Comparison of ENCODE assay signal across 8 cellular contexts in genomic region chr1:111592389-111593361, GRCh38. TPM values are rescaled to one million over a fixed set of nuclear protein-coding genes. Genes with fewer than 3 reads are reported as not detected.
DNase-seq lines count a peak whose midpoint lies in the region; ATAC-seq, FAIRE-seq and TF ChIP-seq lines count a peak whose summit lies in the region.

No MANE protein-coding gene starts in this region.

- no peak overlapping the region for H3K4me3 ChIP-seq in endothelial cell of umbilical vein (replicated peaks in 1 of 3; ENCODE audit: insufficient read depth in 1 of 3, low read depth in 1 of 3, low read length in 3 of 3)
- H3K4me3 ChIP-seq in muscle layer of colon (ENCODE audit: low read depth in 1 of 2, low read length in 2 of 2): peak overlapping the region in 1 of 2 donors; percentile 25

- CTCF ChIA-PET in endothelial cell of umbilical vein (lab: Charles Lee): interaction anchor here (0.6 to 2.0 kb wide), 11 partner anchors 9 to 85 kb away, joined by 3 to 12 read pairs (median 4); partner anchors contain the start of gene RAP1A

- H3K27me3 ChIP-seq in endothelial cell of umbilical vein (ENCODE audit: control insufficient read depth in 2 of 2, insufficient read depth in 2 of 2, low read length in 2 of 2) (peaks cover 2 to 6% of the 10 kb centered on the region in 2 experiments), muscle layer of colon (ENCODE audit: control insufficient read depth in 1 of 2, insufficient read depth in 2 of 2, low read length in 2 of 2) (no peaks in the 10 kb centered on the region)

- H3K9me3 ChIP-seq in endothelial cell of umbilical vein (replicated peaks; ENCODE audit: control insufficient read depth, insufficient read depth, low read length): no peaks in the 10 kb centered on the region
- no peaks in the 10 kb centered on the region for H3K9me3 ChIP-seq in muscle layer of colon (ENCODE audit: low read length)

- H3K9ac ChIP-seq in endothelial cell of umbilical vein (replicated peaks; ENCODE audit: extremely low read depth, insufficient read depth, low read length): no peak overlapping the region
- no peak overlapping the region for H3K9ac ChIP-seq in muscle layer of colon (ENCODE audit: low read length)

- peak; percentile 54 for DNase-seq in NAMALWA (ENCODE audit: low spot score)
- peak; percentile 95 to 96 for DNase-seq in activated CD8-positive, alpha-beta memory T cell treated with anti-CD3 and anti-CD28 coated beads for 4 hours (ENCODE audit: low read depth in 2 of 2)
- peak; percentile 95 for DNase-seq in endothelial cell of umbilical vein (ENCODE audit: low read depth, low spot score)
- peak; percentile 83 to 86 for DNase-seq in stimulated activated CD8-positive, alpha-beta memory T cell treated with anti-CD3 and anti-CD28 coated beads, Interleukin-7, amount 100 ng/mL, for 1 hour (ENCODE audit: low read depth in 2 of 2)
- no peak for DNase-seq in SKM-1 treated with dmso at 0.1 percent for 144 hours (lab: John Stamatoyannopoulos, UW; ENCODE audit: unreplicated experiment)

- dilution Hi-C loops in endothelial cell of umbilical vein (cut with MboI; ENCODE audit: extremely low pct_ligation_motif_present, low sequenced_read_pairs): no loop called here

- H2AFZ ChIP-seq in endothelial cell of umbilical vein (ENCODE audit: low read depth, low read length): peak overlapping the region; percentile 73

- peak overlapping the region; percentile 53 for H3K4me2 ChIP-seq in endothelial cell of umbilical vein (ENCODE audit: insufficient read depth, low read length)

- no peak for TF ChIP-seq POLR2A in endothelial cell of umbilical vein (IDR thresholded peaks at IDR 0.05; ENCODE audit: low read depth, low read length)

- FAIRE-seq in endothelial cell of umbilical vein (lab: Jason Lieb, UNC): peak; percentile 78

- peaks cover 15% of the 10 kb centered on the region for H3K4me1 ChIP-seq in endothelial cell of umbilical vein (ENCODE audit: control insufficient read depth, extremely low read depth, insufficient read depth, low read length)
- H3K4me1 ChIP-seq in muscle layer of colon (ENCODE audit: insufficient read depth, low read length): peaks cover 61% of the 10 kb centered on the region

- no peaks in the 10 kb centered on the region for H3K9me1 ChIP-seq in endothelial cell of umbilical vein (replicated peaks; ENCODE audit: control insufficient read depth, extremely low read depth, insufficient read depth, low read length)

- no peaks in the 10 kb centered on the region for H4K20me1 ChIP-seq in endothelial cell of umbilical vein (replicated peaks; ENCODE audit: control insufficient read depth, extremely low read depth, insufficient read depth, low read length)

- intact Hi-C loops in endothelial cell of umbilical vein (cut with micrococcal nuclease): loop anchor here (1.0 to 2.0 kb wide), 2 partner anchors 76 to 84 kb away; no protein-coding TSS in a partner anchor

- H3K79me2 ChIP-seq in endothelial cell of umbilical vein (ENCODE audit: control insufficient read depth, insufficient read depth, low read length): no peaks in the 10 kb centered on the region

- H3K27ac ChIP-seq in endothelial cell of umbilical vein (ENCODE audit: insufficient read depth, low read depth, low read length): peak overlapping the region; percentile 16
- H3K27ac ChIP-seq in muscle layer of colon (ENCODE audit: low read depth, low read length): peak overlapping the region; percentile 85

- no peak for TF ChIP-seq CTCF in endothelial cell of umbilical vein (IDR thresholded peaks at IDR 0.05; ENCODE audit: extremely low read depth in 1 of 2, insufficient read depth in 1 of 2, low read depth in 1 of 2, low read length in 2 of 2)

- ATAC-seq in GM18502 (IDR thresholded peaks at IDR 0.05; ENCODE audit: poor library complexity, unreplicated experiment): peak; percentile 81
- peak; percentile 94 for ATAC-seq in HG02588 (IDR thresholded peaks at IDR 0.05; ENCODE audit: unreplicated experiment)

- BruUV-seq in endothelial cell of umbilical vein (replicated peaks; lab: Mats Ljungman, UMichigan): no TSS peak

- POLR2A ChIA-PET in endothelial cell of umbilical vein (lab: Charles Lee): interaction anchor here (0.7 to 1.3 kb wide), 2 partner anchors 11 to 85 kb away, joined by 4 read pairs; no protein-coding TSS in a partner anchor

- no peaks in the 10 kb centered on the region for H3K36me3 ChIP-seq in endothelial cell of umbilical vein (ENCODE audit: control insufficient read depth in 2 of 2, extremely low read depth in 1 of 2, insufficient read depth in 2 of 2, low read length in 2 of 2)
- H3K36me3 ChIP-seq in muscle layer of colon (ENCODE audit: insufficient read depth, low read length): no peaks in the 10 kb centered on the region

TF ChIP-seq in endothelial cell of umbilical vein, 7 proteins besides CTCF, POLR2A, EP300 and RAD21:
- no peak for TF ChIP-seq POLR2AphosphoS5 (IDR thresholded peaks at IDR 0.05; ENCODE audit: insufficient read depth, low read depth, low read length)
- TF ChIP-seq FOS (IDR thresholded peaks at IDR 0.05; ENCODE audit: borderline replicate concordance, insufficient read depth, low read length): peak; percentile 21
- no peak for TF ChIP-seq MYC (IDR thresholded peaks at IDR 0.05; ENCODE audit: low read depth, low read length)
- TF ChIP-seq MAX (IDR thresholded peaks at IDR 0.05; ENCODE audit: insufficient read depth, insufficient read length): no peak
- TF ChIP-seq GATA2 (IDR thresholded peaks at IDR 0.05; ENCODE audit: insufficient read depth, insufficient read length, low read depth, low read length): no peak
- no peak for TF ChIP-seq EZH2 (IDR thresholded peaks at IDR 0.05; ENCODE audit: borderline replicate concordance, low read depth, low read length, severe bottlenecking)
- TF ChIP-seq JUN (IDR thresholded peaks at IDR 0.05; ENCODE audit: borderline replicate concordance, insufficient read depth, insufficient read length, low read depth): peak; percentile 71

RNA-seq across cellular contexts. Expression of gene RAP1A, which starts 26.9 kb away (rescaled TPM):
- 56.4 and 57.1 TPM in 2 replicates for total RNA-seq in endothelial cell of umbilical vein
- polyA plus RNA-seq in endothelial cell of umbilical vein: 14.4 and 17.8 TPM in 2 replicates
- polyA plus RNA-seq in endothelial cell of umbilical vein (2011; cell fraction: cytosol; rRNA removed): 35.0 and 36.2 TPM in 2 replicates
- 12.1 and 15.4 TPM in 2 replicates for polyA plus RNA-seq in endothelial cell of umbilical vein (2011; cell fraction: nucleus; rRNA removed)
- polyA plus RNA-seq in endothelial cell of umbilical vein (2012): 38.3 and 54.9 TPM in 2 replicates
- 11.1 and 11.7 TPM in 2 replicates for polyA minus RNA-seq in endothelial cell of umbilical vein
- polyA minus RNA-seq in endothelial cell of umbilical vein (2011; cell fraction: cytosol; rRNA and poly(A)+ RNA removed): 18.0 TPM
- 6.4 and 7.5 TPM in 2 replicates for polyA minus RNA-seq in endothelial cell of umbilical vein (2011; cell fraction: nucleus; rRNA and poly(A)+ RNA removed)
